ENCODE assay signal across 12 cellular contexts in the genomic region with DNA sequence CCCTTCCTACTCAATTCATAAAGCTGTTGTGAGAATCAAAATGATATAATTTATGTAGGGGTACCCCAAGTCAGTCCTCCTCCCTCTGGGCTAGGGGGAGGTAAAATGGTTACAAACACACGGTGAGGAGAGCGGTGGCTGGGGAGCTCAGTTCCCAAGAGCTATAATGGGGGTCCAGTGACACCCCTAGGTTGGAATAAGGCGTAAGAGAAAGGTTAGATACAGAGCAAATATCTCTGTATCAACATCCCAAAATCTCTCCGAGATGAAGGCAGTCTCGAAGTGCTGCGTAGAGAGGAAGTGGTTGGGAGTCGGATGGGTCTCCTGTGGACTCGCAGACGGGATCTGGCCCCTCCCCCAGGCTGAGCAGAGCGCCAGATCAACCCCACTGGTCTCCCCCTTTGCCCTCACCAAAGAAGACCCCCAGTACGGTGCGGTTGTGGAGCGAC. TPM values are rescaled to one million over a fixed set of nuclear protein-coding genes. Genes with fewer than 3 reads are reported as not detected.
DNase-seq lines count a peak whose midpoint lies in the region; ATAC-seq, FAIRE-seq and TF ChIP-seq lines count a peak whose summit lies in the region.
"Had no signal": no experiment of that assay in that cellular context is flagged by ENCODE, and none has a peak within 500 bp of the region (broad histone marks: within the 10 kb centered on the region; RNA-seq: fewer than 3 reads in every experiment).

No MANE protein-coding gene starts in this region.

- H3K4me3 ChIP-seq in A549 (no peak overlapping the region), astrocyte (ENCODE audit: insufficient read depth, low read depth, low read length) (no peak overlapping the region)

- no peaks in the 10 kb centered on the region for H4K20me1 ChIP-seq in astrocyte (ENCODE audit: insufficient read depth, low read length)

- H3K4me2 ChIP-seq in A549, result peak overlapping the region; percentile 59; the same call in 2 of the 3 replicates
- H3K4me2 ChIP-seq in astrocyte (ENCODE audit: low read length), result peak overlapping the region; percentile 48

- H2AFZ ChIP-seq in astrocyte (ENCODE audit: low read depth, low read length), result peak overlapping the region; percentile 47

- H3K27me3 Mint-ChIP-seq in astrocyte (ENCODE audit: low read depth, unreplicated experiment) (peaks cover 75% of the 10 kb centered on the region), mesothelial cell of epicardium (ENCODE audit: low read depth) (peaks cover 82% of the 10 kb centered on the region)

- no peak for FAIRE-seq in A549 (lab: Jason Lieb, UNC)
- FAIRE-seq in GM12891 (lab: Jason Lieb, UNC), result no peak
- FAIRE-seq in astrocyte (lab: Jason Lieb, UNC), result no peak
- no peak for FAIRE-seq in H54 (lab: Jason Lieb, UNC)

- DNase-seq in A549 (ENCODE audit: low read depth in 1 of 2, low spot score in 1 of 2) (no peak), GM12891 (ENCODE audit: insufficient read length, low spot score) (no peak), astrocyte (ENCODE audit: low read depth) (no peak), mesothelial cell of epicardium (ENCODE audit: low spot score in 2 of 2, unreplicated experiment in 2 of 2) (no peak), substantia nigra (lab: John Stamatoyannopoulos, UW) (no peak), pons (ENCODE audit: low spot score) (no peak), H54 (ENCODE audit: insufficient read length, low spot score) (no peak)
- DNase-seq: SIG-M5 had no signal

- no peaks in the 10 kb centered on the region for H3K79me2 ChIP-seq in astrocyte (ENCODE audit: insufficient read depth, low read length)

- TF ChIP-seq RAD21 in A549 (conservative IDR thresholded peaks at IDR 0.05 in 1 of 2, IDR thresholded peaks at IDR 0.05 in 1 of 2), result no peak

- peaks cover 74% of the 10 kb centered on the region for H3K27me3 ChIP-seq in astrocyte (ENCODE audit: insufficient read depth, low read length)

- H3K9me3 Mint-ChIP-seq in astrocyte (ENCODE audit: unreplicated experiment) (peaks cover 6% of the 10 kb centered on the region), mesothelial cell of epicardium (no peaks in the 10 kb centered on the region)

- no peaks in the 10 kb centered on the region for H3K36me3 ChIP-seq in astrocyte (ENCODE audit: insufficient read depth, low read length)

- H3K4me3 Mint-ChIP-seq in astrocyte (ENCODE audit: unreplicated experiment) (no peak overlapping the region), mesothelial cell of epicardium (peak overlapping the region; percentile 36)

- no peaks in the 10 kb centered on the region for H3K4me1 ChIP-seq in A549
- H3K4me1 ChIP-seq in astrocyte (ENCODE audit: insufficient read depth, low read length), result no peaks in the 10 kb centered on the region

- H3K9ac ChIP-seq in astrocyte (ENCODE audit: low read length), result no peak overlapping the region

- ATAC-seq in A549 (no peak), GM19328 (IDR thresholded peaks at IDR 0.05; ENCODE audit: unreplicated experiment) (no peak)

- H3K27ac Mint-ChIP-seq in astrocyte (ENCODE audit: unreplicated experiment), result no peak overlapping the region
- no peak overlapping the region for H3K27ac Mint-ChIP-seq in mesothelial cell of epicardium

- H3K27ac ChIP-seq in A549, result no peak overlapping the region
- H3K27ac ChIP-seq in astrocyte (ENCODE audit: low read depth, low read length), result no peak overlapping the region
- H3K27ac ChIP-seq in substantia nigra (ENCODE audit: low read depth, low read length, poor library complexity, severe bottlenecking), result no peak overlapping the region

- WGBS in A549 (ENCODE audit: missing lambda C conversion rate), result 49% methylated on average over 10 of the region's 13 CpGs

- no peak for TF ChIP-seq EP300 in A549 (IDR thresholded peaks at IDR 0.05)

- H3K36me3 Mint-ChIP-seq in astrocyte (ENCODE audit: low read depth, unreplicated experiment), result no peaks in the 10 kb centered on the region
- no peaks in the 10 kb centered on the region for H3K36me3 Mint-ChIP-seq in mesothelial cell of epicardium

- H3K9me3 ChIP-seq in A549 (no peaks in the 10 kb centered on the region), astrocyte (ENCODE audit: insufficient read depth, low read depth, low read length) (no peaks in the 10 kb centered on the region)

- H3K4me1 Mint-ChIP-seq in astrocyte (ENCODE audit: low read depth, unreplicated experiment) (no peaks in the 10 kb centered on the region), mesothelial cell of epicardium (peaks cover 14% of the 10 kb centered on the region)

- CTCF ChIA-PET in A549 (lab: Yijun Ruan, JAX), result no interaction called here

- POLR2A ChIA-PET in A549 (lab: Yijun Ruan, JAX), result no interaction called here

- TF ChIP-seq POLR2A in A549 (IDR thresholded peaks at IDR 0.05; ENCODE audit: low read length), result no peak
- TF ChIP-seq POLR2A in GM12891 (IDR thresholded peaks at IDR 0.05; ENCODE audit: low read depth, low read length), result no peak
- no peak for TF ChIP-seq POLR2A in H54 (IDR thresholded peaks at IDR 0.05; ENCODE audit: low read depth, low read length)

- TF ChIP-seq CTCF in A549 (IDR thresholded peaks at IDR 0.05) (no peak), astrocyte (IDR thresholded peaks at IDR 0.05; ENCODE audit: insufficient read depth, low read depth, low read length) (no peak), mesothelial cell of epicardium (IDR thresholded peaks at IDR 0.05; ENCODE audit: unreplicated experiment) (no peak)

TF ChIP-seq in A549, 52 proteins besides CTCF, POLR2A, EP300 and RAD21 (continues in another document):
- no peak for TF ChIP-seq CEBPB (IDR thresholded peaks at IDR 0.05)
- no peak for TF ChIP-seq HEYL (CRISPR knock-in tag; IDR thresholded peaks at IDR 0.05)
- no peak for TF ChIP-seq JUN (IDR thresholded peaks at IDR 0.05)
- TF ChIP-seq ZNF302 (CRISPR knock-in tag; IDR thresholded peaks at IDR 0.05), result no peak

TF ChIP-seq in GM12891, 5 proteins besides CTCF, POLR2A, EP300 and RAD21:
- TF ChIP-seq SPI1 (IDR thresholded peaks at IDR 0.05; ENCODE audit: low read depth, low read length), result 0 out of 2 replicates have a peak, but pooled peaks have one; percentile 2
- TF ChIP-seq PAX5 (IDR thresholded peaks at IDR 0.05; ENCODE audit: insufficient read depth, low read length, severe bottlenecking), result no peak

RNA-seq across cellular contexts. Expression of a gene that starts 1.8 kb away (rescaled TPM):
- polyA plus RNA-seq in A549 (2011; rRNA removed) (0.06 and 0.08 TPM in 2 replicates), A549 (2017; fragmentation: RNase III; extraction: RNeasy Plus Mini Kit Qiagen cat#74134 plus additional on column Dnase treatment) (0.03 to 0.07 TPM (median 0.05 TPM) in 3 replicates)
- 0.03 and 0.04 TPM in 2 replicates for polyA plus RNA-seq in A549 (2012; cell fraction: cytosol; rRNA removed)
- polyA plus RNA-seq in A549 (2012; cell fraction: nucleus; rRNA removed), result 0.11 and 0.18 TPM in 2 replicates
- polyA minus RNA-seq in A549 (2011; rRNA and poly(A)+ RNA removed), result 0.05 and 0.12 TPM in 2 replicates
- polyA plus RNA-seq in GM12891 (2012; ENCODE audit: low read depth, missing spikeins), result 0.04 TPM
- total RNA-seq in astrocyte (0.14 and 0.70 TPM in 2 replicates), mesothelial cell of epicardium (1.5 to 2.3 TPM (median 1.6 TPM) in 3 replicates)
- total RNA-seq: cerebellum, LHCN-M2, temporal lobe had no signal

RNA-seq across cellular contexts. Expression of a gene that starts 2.0 kb away (rescaled TPM):
- polyA plus RNA-seq in A549 (2011; rRNA removed) (not detected in 2 replicates), A549 (2017; fragmentation: RNase III; extraction: RNeasy Plus Mini Kit Qiagen cat#74134 plus additional on column Dnase treatment) (not detected in 3 replicates)
- polyA plus RNA-seq in A549 (2012; cell fraction: cytosol; rRNA removed), result not detected in 2 replicates
- polyA plus RNA-seq in A549 (2012; cell fraction: nucleus; rRNA removed), result not detected in 2 replicates
- polyA minus RNA-seq in A549 (2011; rRNA and poly(A)+ RNA removed), result not detected in 2 replicates
- not detected for polyA plus RNA-seq in GM12891 (2012; ENCODE audit: low read depth, missing spikeins)
- total RNA-seq in astrocyte (not detected in 2 replicates), mesothelial cell of epicardium (not detected in 3 replicates)
- total RNA-seq: cerebellum, LHCN-M2, temporal lobe had no signal

RNA-seq across cellular contexts. Expression of a gene that starts 17.5 kb away (rescaled TPM):
- 0.18 and 0.24 TPM in 2 replicates for polyA plus RNA-seq in A549 (2011; rRNA removed)
- 0.07 and 0.16 TPM in 2 replicates for polyA plus RNA-seq in A549 (2012; cell fraction: cytosol; rRNA removed)
- polyA plus RNA-seq in A549 (2012; cell fraction: nucleus; rRNA removed), result 0.26 and 0.87 TPM in 2 replicates
- polyA plus RNA-seq in A549 (2017; fragmentation: RNase III; extraction: RNeasy Plus Mini Kit Qiagen cat#74134 plus additional on column Dnase treatment), result 0.23 to 0.49 TPM (median 0.30 TPM) in 3 replicates
- 0.24 and 0.45 TPM in 2 replicates for polyA minus RNA-seq in A549 (2011; rRNA and poly(A)+ RNA removed)
- not detected for polyA plus RNA-seq in GM12891 (2012; ENCODE audit: low read depth, missing spikeins)
- total RNA-seq in astrocyte, result 0.36 and 0.66 TPM in 2 replicates
- total RNA-seq in mesothelial cell of epicardium, result 5.8 to 7.5 TPM (median 6.6 TPM) in 3 replicates
- total RNA-seq: cerebellum, LHCN-M2 had no signal

RNA-seq across cellular contexts. Expression of a gene that starts 17.6 kb away (rescaled TPM):
- not detected in 2 replicates for polyA plus RNA-seq in A549 (2011; rRNA removed)
- not detected in 2 replicates for polyA plus RNA-seq in A549 (2012; cell fraction: cytosol; rRNA removed)
- not detected in 2 replicates for polyA plus RNA-seq in A549 (2012; cell fraction: nucleus; rRNA removed)
- polyA plus RNA-seq in A549 (2017; fragmentation: RNase III; extraction: RNeasy Plus Mini Kit Qiagen cat#74134 plus additional on column Dnase treatment), result not detected in 3 replicates
- polyA minus RNA-seq in A549 (2011; rRNA and poly(A)+ RNA removed), result not detected in 2 replicates
- polyA plus RNA-seq in GM12891 (2012; ENCODE audit: low read depth, missing spikeins), result 0.62 TPM
- 0.07 and 0.26 TPM in 2 replicates for total RNA-seq in astrocyte
- total RNA-seq in mesothelial cell of epicardium, result 6.8 to 7.9 TPM (median 7.2 TPM) in 3 replicates
- total RNA-seq: temporal lobe had no signal
